ENCODE assay signal across 8 cellular contexts in the genomic region with DNA sequence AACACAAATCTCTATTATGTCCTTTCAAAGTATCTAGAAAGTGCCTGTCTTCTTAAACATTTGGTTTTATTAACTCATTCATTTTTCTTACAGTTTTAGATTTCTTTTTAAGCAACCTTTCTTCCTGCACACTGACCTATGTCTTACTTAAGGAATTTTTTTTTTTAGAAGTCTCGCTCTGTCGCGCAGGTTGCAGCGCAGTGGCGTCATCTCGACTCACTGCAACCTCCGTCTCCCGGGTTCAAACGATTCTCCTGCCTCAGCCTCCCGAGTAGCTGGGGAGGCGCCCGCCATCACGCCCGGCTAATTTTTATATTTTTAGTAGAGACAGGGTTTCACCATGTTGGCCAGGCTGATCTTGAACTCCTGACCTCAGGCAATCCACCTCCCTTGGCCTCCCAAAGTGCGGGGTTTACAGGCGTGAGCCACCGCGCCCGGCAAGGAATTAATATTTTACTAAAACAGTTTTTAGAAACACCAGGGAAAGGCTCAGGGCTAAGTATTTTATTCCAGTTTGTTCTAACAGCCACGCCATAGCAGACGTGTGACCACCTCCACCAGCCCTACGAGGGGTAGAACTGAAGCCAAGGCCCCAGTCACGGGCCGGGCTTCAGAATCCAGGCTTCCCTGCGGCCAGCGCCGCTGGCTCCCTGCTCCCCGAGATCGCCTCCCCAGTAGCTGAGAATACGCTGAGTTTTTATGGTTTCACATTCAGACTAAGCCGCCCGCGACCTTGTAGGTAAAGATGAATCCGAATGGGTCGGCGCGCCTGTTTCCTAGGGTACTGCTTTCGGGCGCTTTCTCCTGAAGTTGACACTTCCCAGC. TPM values are rescaled to one million over a fixed set of nuclear protein-coding genes. Genes with fewer than 3 reads are reported as not detected.
DNase-seq lines count a peak whose midpoint lies in the region; ATAC-seq and TF ChIP-seq lines count a peak whose summit lies in the region.

No MANE protein-coding gene starts in this region.

- H3K36me3 Mint-ChIP-seq in effector memory CD8-positive, alpha-beta T cell (ENCODE audit: insufficient read depth), result peaks cover 42% of the 10 kb centered on the region

- peaks cover 49% of the 10 kb centered on the region for H3K79me2 ChIP-seq in Loucy (ENCODE audit: insufficient read depth, low read length)

- H4K20me1 ChIP-seq in Loucy (ENCODE audit: insufficient read depth, low read length, poor library complexity, severe bottlenecking), result peaks cover 33% of the 10 kb centered on the region

- peak; percentile 35 for DNase-seq in Daoy (ENCODE audit: low read depth)
- peak; percentile 13 for DNase-seq in activated CD4-positive, alpha-beta T cell treated with anti-CD3 and anti-CD28 coated beads for 1 hour
- DNase-seq in effector memory CD8-positive, alpha-beta T cell, result peak in 1 of 3 experiments; percentile 17
- peak in 5 of 49 donors; percentile 28 to 72 (median 46) for DNase-seq in substantia nigra (lab: John Stamatoyannopoulos, UW)
- DNase-seq in epidermal melanocyte (ENCODE audit: insufficient read length, low spot score), result no peak

- H3K4me1 Mint-ChIP-seq in effector memory CD8-positive, alpha-beta T cell (ENCODE audit: low read depth in 2 of 2), result peaks cover 21 to 31% of the 10 kb centered on the region in 2 donors

- H3K9me3 ChIP-seq in Loucy (ENCODE audit: insufficient read depth, low read depth, low read length) (no peaks in the 10 kb centered on the region), mucosa of rectum (ENCODE audit: control insufficient read depth in 2 of 2, low read length in 2 of 2) (no peaks in the 10 kb centered on the region)

- H3K27me3 ChIP-seq in Loucy (ENCODE audit: insufficient read depth, low read length, poor library complexity, severe bottlenecking), result no peaks in the 10 kb centered on the region
- H3K27me3 ChIP-seq in mucosa of rectum (ENCODE audit: control insufficient read depth in 2 of 2, insufficient read depth in 2 of 2, low read length in 2 of 2), result no peaks in the 10 kb centered on the region

- H3K9ac ChIP-seq in Loucy (ENCODE audit: low read depth, low read length, poor library complexity, severe bottlenecking), result peak overlapping the region; percentile 99
- H3K9ac ChIP-seq in mucosa of rectum (ENCODE audit: low read depth in 1 of 2, low read length in 2 of 2), result peak overlapping the region; percentile 99 to 100

- H3K9me2 ChIP-seq in Loucy (replicated peaks; ENCODE audit: low read depth, low read length), result no peaks in the 10 kb centered on the region

- H3F3A ChIP-seq in Loucy (ENCODE audit: low read depth), result peaks cover 7% of the 10 kb centered on the region

- no peak for TF ChIP-seq CTCF in Loucy (conservative IDR thresholded peaks at IDR 0.05; ENCODE audit: low read length)

- H3K4me1 ChIP-seq in Loucy (ENCODE audit: insufficient read depth, low read length, poor library complexity, severe bottlenecking) (peaks cover 22% of the 10 kb centered on the region), mucosa of rectum (ENCODE audit: control insufficient read depth in 2 of 2, insufficient read depth in 2 of 2, low read length in 2 of 2) (peaks cover 12 to 14% of the 10 kb centered on the region in 2 donors)

- peak overlapping the region; percentile 61 for H3K4me2 ChIP-seq in Loucy (ENCODE audit: low read depth, low read length, poor library complexity, severe bottlenecking)

- peak overlapping the region; percentile 82 for H2AFZ ChIP-seq in Loucy (ENCODE audit: low read length)

- H3K36me3 ChIP-seq in Loucy (ENCODE audit: insufficient read depth, low read length) (no peaks in the 10 kb centered on the region), mucosa of rectum (ENCODE audit: control insufficient read depth in 2 of 2, insufficient read depth in 2 of 2, low read length in 2 of 2) (peaks cover 0 to 3% of the 10 kb centered on the region in 2 donors)

- peak overlapping the region; percentile 98 to 99 for H3K27ac Mint-ChIP-seq in effector memory CD8-positive, alpha-beta T cell

- peak overlapping the region; percentile 93 to 97 for H3K4me3 Mint-ChIP-seq in effector memory CD8-positive, alpha-beta T cell

- H3K27ac ChIP-seq in mucosa of rectum (ENCODE audit: low read depth in 2 of 2, low read length in 2 of 2) (peak overlapping the region; percentile 99 to 100), substantia nigra (ENCODE audit: low read depth, low read length, poor library complexity, severe bottlenecking) (peak overlapping the region; percentile 98)

- no peaks in the 10 kb centered on the region for H3K9me3 Mint-ChIP-seq in effector memory CD8-positive, alpha-beta T cell

- H3K4me3 ChIP-seq in Loucy (ENCODE audit: low read length, poor library complexity, severe bottlenecking) (peak overlapping the region; percentile 79), mucosa of rectum (ENCODE audit: low read length in 2 of 2) (peak overlapping the region; percentile 90 to 100)

- ATAC-seq in GM21576 (IDR thresholded peaks at IDR 0.05; ENCODE audit: unreplicated experiment), result peak; percentile 10
- ATAC-seq in effector memory CD8-positive, alpha-beta T cell (replicated peaks), result peak; percentile 11

- no peaks in the 10 kb centered on the region for H3K27me3 Mint-ChIP-seq in effector memory CD8-positive, alpha-beta T cell

RNA-seq across cellular contexts. Expression of a gene that starts 0.9 kb away (rescaled TPM):
- total RNA-seq in Daoy (2014; rRNA removed; shearing (Covaris generic)), result 60.2 and 62.3 TPM in 2 replicates

RNA-seq across cellular contexts. Expression of a gene that starts 17.6 kb away (rescaled TPM):
- 0.65 and 9.2 TPM in 2 replicates for total RNA-seq in Daoy (2014; rRNA removed; shearing (Covaris generic))
